8 cellular contexts compared by ENCODE assay signal in the genomic region with DNA sequence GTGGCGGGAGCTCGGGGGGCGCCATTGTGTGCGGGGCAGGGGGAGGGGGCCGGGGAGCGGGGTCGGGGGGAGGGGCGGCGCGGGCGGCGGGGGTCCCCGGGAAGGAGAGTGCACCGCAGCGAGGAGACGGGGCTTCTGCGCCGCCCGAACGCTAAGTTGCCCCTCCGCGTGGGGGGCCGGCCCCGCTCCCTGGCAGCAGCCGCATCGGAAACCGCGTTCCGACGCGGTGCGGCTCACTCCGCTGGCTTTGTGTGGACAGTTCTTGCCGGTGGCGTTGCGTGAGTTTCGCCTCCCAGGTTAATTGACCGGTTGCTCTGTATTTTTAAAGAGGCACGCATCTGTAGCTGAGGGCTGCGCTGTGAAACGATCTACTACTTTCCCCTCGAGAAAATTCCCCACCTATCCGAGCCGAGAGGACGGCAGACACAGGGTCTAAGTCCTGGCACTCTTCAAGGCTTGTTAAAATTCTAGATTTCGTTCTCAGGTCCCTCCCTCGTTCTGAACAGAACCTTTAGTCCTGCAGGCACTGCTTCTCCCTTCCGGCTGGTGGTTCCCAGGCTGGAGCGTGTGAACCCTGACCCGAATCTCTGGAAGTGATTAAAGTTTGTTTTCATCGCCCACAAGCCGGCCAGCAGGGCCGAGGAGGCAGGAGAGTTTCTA. TPM values are rescaled to one million over a fixed set of nuclear protein-coding genes. Genes with fewer than 3 reads are reported as not detected.
DNase-seq lines count a peak whose midpoint lies in the region; ATAC-seq and TF ChIP-seq lines count a peak whose summit lies in the region.

No MANE protein-coding gene starts in this region.

- DNase-seq in MCF 10A (ENCODE audit: unreplicated experiment) (no peak), mammary epithelial cell (no peak), amniotic epithelial cell (ENCODE audit: low read depth) (peak; percentile 13), RKO (ENCODE audit: low spot score) (no peak)
- DNase-seq in stimulated activated CD4-positive, alpha-beta T cell treated with anti-CD3 and anti-CD28 coated beads, Interleukin-2, amount 100 ng/mL, for 24 hours: no peak

- BruUV-seq in MCF 10A (replicated peaks; lab: Mats Ljungman, UMichigan): no TSS peak
- no TSS peak for BruUV-seq in mammary epithelial cell (replicated peaks; lab: Mats Ljungman, UMichigan)

- peaks cover 9% of the 10 kb centered on the region for H3K4me1 ChIP-seq in mammary epithelial cell (ENCODE audit: insufficient read depth, low read length)
- no peaks in the 10 kb centered on the region for H3K4me1 ChIP-seq in iPS-20b (ENCODE audit: insufficient read depth, low read length)

- H3K27ac Mint-ChIP-seq in MCF 10A (ENCODE audit: low read depth, unreplicated experiment): no peak overlapping the region

- H3K27me3 Mint-ChIP-seq in MCF 10A (ENCODE audit: insufficient read depth, unreplicated experiment): peaks cover 83% of the 10 kb centered on the region

- H3K27ac ChIP-seq in mammary epithelial cell (ENCODE audit: insufficient read depth, low read depth, low read length) (no peak overlapping the region), iPS-20b (ENCODE audit: low read length) (no peak overlapping the region), skin epidermis (peak overlapping the region in 20 of 21 experiments; percentile 34 to 92 (median 66))

- H3K36me3 ChIP-seq in mammary epithelial cell (ENCODE audit: insufficient read depth, low read length) (no peaks in the 10 kb centered on the region), iPS-20b (ENCODE audit: insufficient read depth, low read depth, low read length) (no peaks in the 10 kb centered on the region)

- CTCF ChIA-PET in MCF 10A (lab: Yijun Ruan, JAX) (no interaction called here), mammary epithelial cell (lab: Charles Lee; ENCODE audit: low non-redundant PET) (no interaction called here)

- POLR2A ChIA-PET in MCF 10A (lab: Yijun Ruan, JAX): no interaction called here

- H3K9me3 ChIP-seq in mammary epithelial cell (replicated peaks; ENCODE audit: insufficient read depth, low read length) (no peaks in the 10 kb centered on the region), iPS-20b (ENCODE audit: insufficient read depth, low read depth, low read length) (no peaks in the 10 kb centered on the region)

- dilution Hi-C loops in mammary epithelial cell (cut with HindIII; ENCODE audit: low sequenced_read_pairs): no loop called here

- TF ChIP-seq CTCF in MCF 10A (IDR thresholded peaks at IDR 0.05; ENCODE audit: unreplicated experiment) (no peak), mammary epithelial cell (conservative IDR thresholded peaks at IDR 0.05 in 1 of 2, IDR thresholded peaks at IDR 0.05 in 1 of 2; ENCODE audit: extremely low read depth in 1 of 2, insufficient read depth in 1 of 2, low read depth in 1 of 2, low read length in 2 of 2) (no peak)

- intact Hi-C loops in MCF 10A (cut with micrococcal nuclease): no loop called here
- intact Hi-C loops in mammary epithelial cell (cut with micrococcal nuclease): no loop called here

- H3K4me1 Mint-ChIP-seq in MCF 10A (ENCODE audit: insufficient read depth, unreplicated experiment): no peaks in the 10 kb centered on the region

- in situ Hi-C loops in mammary epithelial cell (cut with MboI; ENCODE audit: low sequenced_read_pairs in 2 of 2): no loop called here

- no peaks in the 10 kb centered on the region for H4K20me1 ChIP-seq in mammary epithelial cell (ENCODE audit: insufficient read depth, low read length)

- H3K4me3 ChIP-seq in mammary epithelial cell (replicated peaks in 1 of 3; ENCODE audit: insufficient read depth in 1 of 3, low read depth in 2 of 3, low read length in 3 of 3): no peak overlapping the region
- peak overlapping the region; percentile 89 for H3K4me3 ChIP-seq in iPS-20b (ENCODE audit: low read length)
- peak overlapping the region; percentile 22 to 51 (median 40) for H3K4me3 ChIP-seq in skin epidermis

- H3K9me3 Mint-ChIP-seq in MCF 10A (ENCODE audit: unreplicated experiment): no peaks in the 10 kb centered on the region

- H3K4me3 Mint-ChIP-seq in MCF 10A (ENCODE audit: unreplicated experiment): peak overlapping the region; percentile 41

- H3K27me3 ChIP-seq in mammary epithelial cell (ENCODE audit: insufficient read depth, low read length): peaks cover 36% of the 10 kb centered on the region
- peaks cover 61% of the 10 kb centered on the region for H3K27me3 ChIP-seq in iPS-20b (ENCODE audit: insufficient read depth, low read length)

- ATAC-seq in HG02798 (IDR thresholded peaks at IDR 0.05; ENCODE audit: poor library complexity, unreplicated experiment): no peak

- H2AFZ ChIP-seq in mammary epithelial cell (ENCODE audit: low read depth, low read length): no peak overlapping the region

- H3K4me2 ChIP-seq in mammary epithelial cell (ENCODE audit: insufficient read depth, low read depth, low read length): no peak overlapping the region

- no peaks in the 10 kb centered on the region for H3K36me3 Mint-ChIP-seq in MCF 10A (ENCODE audit: insufficient read depth, unreplicated experiment)

- 12% methylated on average over 20 of the region's 53 CpGs for WGBS in mammary epithelial cell (ENCODE audit: low coverage, missing lambda C conversion rate)

- H3K9ac ChIP-seq in mammary epithelial cell (ENCODE audit: insufficient read depth, low read length) (no peak overlapping the region), iPS-20b (ENCODE audit: low read depth, low read length) (peak overlapping the region; percentile 71; the same call in 1 of the 2 replicates)

- no peaks in the 10 kb centered on the region for H3K79me2 ChIP-seq in mammary epithelial cell (ENCODE audit: insufficient read depth, low read length)

RNA-seq across cellular contexts. Expression of gene ARHGEF7, which starts 0.9 kb away (rescaled TPM):
- total RNA-seq in MCF 10A (2022): 43.5 and 49.4 TPM in 2 replicates
- 10 to 100 TPM; 30.0 to 43.5 TPM for total RNA-seq in mammary epithelial cell
- polyA plus RNA-seq in mammary epithelial cell: 20.6 TPM
- polyA minus RNA-seq in mammary epithelial cell: 48.2 TPM

Comparison
In these comparisons a context has a peak if more than half of its experiments do, and no peak if none do; other contexts are left out.
1. H3K27ac ChIP-seq: peak in skin epidermis (20 of 21); none in mammary epithelial cell (single experiment) and iPS-20b (single experiment).
2. H3K4me3 ChIP-seq: peak in iPS-20b (single experiment) and skin epidermis (7 of 7); none in mammary epithelial cell (0 of 3).